ENCODE assay signal across 8 cellular contexts in the genomic region with DNA sequence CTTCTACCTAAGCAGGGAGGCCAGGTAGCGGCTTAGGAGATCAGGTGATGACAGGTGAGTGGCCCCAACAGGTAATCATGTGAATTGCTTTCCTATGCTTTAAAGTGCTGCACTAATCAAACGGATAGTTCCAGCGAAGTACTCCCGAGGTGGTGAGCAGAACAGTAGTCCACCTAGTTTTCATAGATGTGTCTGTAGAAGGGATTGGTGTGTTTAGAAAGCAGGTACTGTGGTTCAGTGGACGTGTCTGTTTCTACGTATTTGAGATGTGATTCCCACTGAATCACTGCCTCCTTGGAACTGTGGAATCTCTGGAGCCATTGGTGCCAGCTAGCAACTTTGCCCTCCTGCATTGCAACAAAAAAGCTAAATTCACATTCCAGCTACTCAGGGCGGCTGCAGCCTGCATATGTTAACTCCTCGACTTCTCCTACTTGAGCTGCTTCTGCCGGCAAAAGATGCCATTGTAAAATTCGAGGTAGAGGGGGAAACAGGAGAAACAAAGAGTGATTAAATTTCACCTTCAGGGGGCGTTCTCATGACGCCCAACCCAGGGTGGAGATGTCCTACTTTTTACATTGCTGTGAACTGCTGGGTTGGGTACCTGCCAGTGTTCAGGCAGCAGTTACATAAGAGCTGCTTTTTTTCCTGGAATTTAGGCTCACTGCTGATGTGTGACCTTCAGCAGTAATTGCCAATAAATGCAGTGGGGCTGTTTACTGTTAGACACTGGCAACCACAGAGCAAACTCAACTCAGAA.
DNase-seq lines count a peak whose midpoint lies in the region; ATAC-seq and TF ChIP-seq lines count a peak whose summit lies in the region.

No MANE protein-coding gene starts in this region.

- H3K36me3 Mint-ChIP-seq in T-helper 1 cell treated with Interleukin-12 subunit alpha and Interleukin-12 subunit beta and Interleukin-4 antibody, amounts not matched to agents 30 μg/mL and 1 μg/mL, for 36 hours (ENCODE audit: low read depth), result peaks cover 20% of the 10 kb centered on the region
- no peaks in the 10 kb centered on the region for H3K36me3 Mint-ChIP-seq in natural killer cell

- H3K27ac Mint-ChIP-seq in T-helper 1 cell treated with Interleukin-12 subunit alpha and Interleukin-12 subunit beta and Interleukin-4 antibody, amounts not matched to agents 30 μg/mL and 1 μg/mL, for 36 hours, result peak overlapping the region; percentile 56
- peak overlapping the region; percentile 36 to 44 for H3K27ac Mint-ChIP-seq in natural killer cell

- DNase-seq in HCEC 1CT, result peak; percentile 56
- DNase-seq in natural killer cell, result no peak
- DNase-seq in T-helper 9 cell, result no peak
- no peak for DNase-seq in activated effector memory CD4-positive, alpha-beta T cell treated with Interleukin-2 at 50 U/mL for 16 hours

- no peak overlapping the region for H3K4me3 Mint-ChIP-seq in T-helper 1 cell treated with Interleukin-12 subunit alpha and Interleukin-12 subunit beta and Interleukin-4 antibody, amounts not matched to agents 30 μg/mL and 1 μg/mL, for 36 hours
- no peak overlapping the region for H3K4me3 Mint-ChIP-seq in natural killer cell

- intact Hi-C loops in natural killer cell (cut with micrococcal nuclease), result loop anchor here (5.0 kb wide), 2 partner anchors 112 to 187 kb away; no protein-coding TSS in a partner anchor

- ATAC-seq in esophagus mucosa (peak; percentile 51), natural killer cell (peak in 2 of 3 donors; percentile 59 to 63), HG03571 (IDR thresholded peaks at IDR 0.05; ENCODE audit: unreplicated experiment) (no peak)

- no peaks in the 10 kb centered on the region for H3K27me3 Mint-ChIP-seq in T-helper 1 cell treated with Interleukin-12 subunit alpha and Interleukin-12 subunit beta and Interleukin-4 antibody, amounts not matched to agents 30 μg/mL and 1 μg/mL, for 36 hours (ENCODE audit: low read depth)
- H3K27me3 Mint-ChIP-seq in natural killer cell (ENCODE audit: low read depth in 2 of 2), result no peaks in the 10 kb centered on the region

- peak overlapping the region; percentile 15; the same call in 1 of the 2 replicates for H3K27ac ChIP-seq in C4-2B

- no peaks in the 10 kb centered on the region for H3K9me3 Mint-ChIP-seq in T-helper 1 cell treated with Interleukin-12 subunit alpha and Interleukin-12 subunit beta and Interleukin-4 antibody, amounts not matched to agents 30 μg/mL and 1 μg/mL, for 36 hours
- no peaks in the 10 kb centered on the region for H3K9me3 Mint-ChIP-seq in natural killer cell

- TF ChIP-seq CTCF in C4-2B (conservative IDR thresholded peaks at IDR 0.05) (peak; percentile 57), natural killer cell (IDR thresholded peaks at IDR 0.05) (peak; percentile 28)

- peaks cover 56% of the 10 kb centered on the region for H3K4me1 Mint-ChIP-seq in T-helper 1 cell treated with Interleukin-12 subunit alpha and Interleukin-12 subunit beta and Interleukin-4 antibody, amounts not matched to agents 30 μg/mL and 1 μg/mL, for 36 hours (ENCODE audit: low read depth)
- peaks cover 19 to 22% of the 10 kb centered on the region in 2 donors for H3K4me1 Mint-ChIP-seq in natural killer cell
